25 cellular contexts compared by ENCODE assay signal in the genomic region with DNA sequence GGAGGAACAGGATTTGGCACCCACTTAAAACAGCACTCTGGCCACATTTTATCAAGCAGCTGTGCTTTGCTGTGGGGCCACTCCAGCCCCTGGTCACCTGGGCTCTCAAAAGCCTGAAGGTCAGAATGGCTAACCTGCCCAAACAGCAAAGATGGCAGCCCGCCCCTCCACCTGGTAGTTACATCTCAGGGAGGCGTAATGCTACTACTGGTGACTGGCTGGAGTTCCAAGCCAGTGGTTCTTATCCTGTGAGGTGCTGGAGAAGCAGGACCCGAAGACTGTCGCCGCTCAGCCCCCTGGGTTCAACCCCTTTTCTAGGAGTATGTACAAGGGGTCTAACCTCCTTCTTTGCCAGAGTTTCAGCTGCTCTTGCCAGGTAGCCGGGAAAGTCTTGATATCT.
"Had no signal": no experiment of that assay in that cellular context is flagged by ENCODE, and none has a peak within 500 bp of the region (broad histone marks: within the 10 kb centered on the region; RNA-seq: fewer than 3 reads in every experiment).

No MANE protein-coding gene starts in this region.

- DNase-seq: dermis blood vessel endothelial cell; dorsolateral prefrontal cortex; effector CD4-positive, alpha-beta T cell; effector memory CD4-positive, alpha-beta T cell; foreskin keratinocyte; heart left ventricle; hypothalamus; immature natural killer cell; islet precursor cell; left cardiac atrium; left ventricle myocardium superior; mammary epithelial cell; mesendoderm; midbrain; naive thymus-derived CD4-positive, alpha-beta T cell had no signal

- H3K27ac Mint-ChIP-seq: immature natural killer cell; memory B cell; naive thymus-derived CD4-positive, alpha-beta T cell had no signal

- H3K36me3 Mint-ChIP-seq: memory B cell; naive thymus-derived CD4-positive, alpha-beta T cell had no signal

- ATAC-seq: foreskin keratinocyte; gastroesophageal sphincter; heart left ventricle; left cardiac atrium; left lung; left ventricle myocardium superior; naive thymus-derived CD4-positive, alpha-beta T cell had no signal

- H3K4me3 Mint-ChIP-seq: immature natural killer cell; memory B cell; naive thymus-derived CD4-positive, alpha-beta T cell had no signal

- H3K4me1 ChIP-seq: esophagus muscularis mucosa, gastroesophageal sphincter, heart left ventricle, left lung had no signal

- FAIRE-seq: colon, endothelial cell of umbilical vein, frontal cortex had no signal

- H3K27me3 Mint-ChIP-seq: memory B cell; naive thymus-derived CD4-positive, alpha-beta T cell had no signal

- H3K27ac ChIP-seq: coronary artery, esophagus muscularis mucosa, foreskin keratinocyte, gastroesophageal sphincter, heart left ventricle, hepatocyte, left lung had no signal

- H3K36me3 ChIP-seq: esophagus muscularis mucosa, gastroesophageal sphincter, heart left ventricle, left lung had no signal

- H3K4me1 Mint-ChIP-seq: immature natural killer cell; memory B cell; naive thymus-derived CD4-positive, alpha-beta T cell had no signal

- H3K27me3 ChIP-seq: dorsolateral prefrontal cortex, esophagus muscularis mucosa, foreskin keratinocyte, gastroesophageal sphincter, heart left ventricle, hepatocyte, left lung had no signal

- H3K4me3 ChIP-seq: coronary artery, dorsolateral prefrontal cortex, esophagus muscularis mucosa, gastroesophageal sphincter, heart left ventricle, hepatocyte, left lung, lung had no signal
